ENCODE assay signal across 8 cellular contexts in the genomic region with DNA sequence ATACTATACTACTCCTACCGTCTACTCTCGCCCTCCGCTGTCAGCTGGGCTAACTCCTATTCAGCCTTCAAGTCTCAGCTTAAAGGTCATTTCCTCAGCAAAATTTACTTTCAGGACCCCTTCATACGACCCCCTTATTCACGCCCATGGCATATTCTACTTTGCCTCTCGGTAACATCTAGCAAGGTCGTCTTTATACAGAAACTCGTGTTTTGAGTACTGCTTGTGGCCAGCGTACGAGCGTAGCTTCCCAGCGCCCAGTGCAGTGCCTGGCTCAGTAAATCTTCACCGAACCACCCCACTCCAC. TPM values are rescaled to one million over a fixed set of nuclear protein-coding genes. Genes with fewer than 3 reads are reported as not detected.
A peak's percentile ranks its signal among the peaks of the same experiment; 100 is the strongest.
DNase-seq lines count a peak whose midpoint lies in the region; ATAC-seq, FAIRE-seq and TF ChIP-seq lines count a peak whose summit lies in the region.

No MANE protein-coding gene starts in this region.

- TF ChIP-seq CTCF in adrenal gland (IDR thresholded peaks at IDR 0.05) = no peak
- TF ChIP-seq CTCF in right lobe of liver (IDR thresholded peaks at IDR 0.05) = no peak
- no peak for TF ChIP-seq CTCF in upper lobe of right lung (IDR thresholded peaks at IDR 0.05)

- H3K9me3 ChIP-seq in BLaER1 treated with 17β-estradiol and CSF1 and Interleukin-3, amounts not matched to agents 10 nM and 100 nM (replicated peaks in 1 of 11) = no peaks in the 10 kb centered on the region
- H3K9me3 ChIP-seq in adrenal gland (replicated peaks in 1 of 3) (no peaks in the 10 kb centered on the region), right lobe of liver (no peaks in the 10 kb centered on the region), upper lobe of right lung (no peaks in the 10 kb centered on the region)

- H3K36me3 ChIP-seq in BLaER1 treated with 17β-estradiol and CSF1 and Interleukin-3, amounts not matched to agents 10 nM and 100 nM = peaks cover 38 to 43% (median 41%) of the 10 kb centered on the region in 11 experiments
- H3K36me3 ChIP-seq in adrenal gland (replicated peaks in 1 of 2) (peaks cover 0 to 37% of the 10 kb centered on the region in 2 donors), right lobe of liver (peaks cover 0 to 39% (median 21%) of the 10 kb centered on the region in 4 donors), upper lobe of right lung (peaks cover 37% of the 10 kb centered on the region)

- peaks cover 0 to 21% (median 3%) of the 10 kb centered on the region in 11 experiments; a peak in 5 of 22 replicates for H4K20me1 ChIP-seq in BLaER1 treated with 17β-estradiol and CSF1 and Interleukin-3, amounts not matched to agents 10 nM and 100 nM

- H3K27me3 ChIP-seq in BLaER1 treated with 17β-estradiol and CSF1 and Interleukin-3, amounts not matched to agents 10 nM and 100 nM = no peaks in the 10 kb centered on the region
- H3K27me3 ChIP-seq in adrenal gland (no peaks in the 10 kb centered on the region), right lobe of liver (no peaks in the 10 kb centered on the region), upper lobe of right lung (no peaks in the 10 kb centered on the region)

- DNase-seq in adrenal gland (no peak), right lobe of liver (no peak), upper lobe of right lung (no peak), GF-D8 (lab: John Stamatoyannopoulos, UW) (no peak), NCI-H2227 (lab: John Stamatoyannopoulos, UW; ENCODE audit: unreplicated experiment) (no peak), urothelium cell line (ENCODE audit: low spot score) (no peak)

- FAIRE-seq in urothelium cell line (lab: Jason Lieb, UNC) = no peak

- peak overlapping the region; percentile 80 to 98 (median 90) for H3K4me2 ChIP-seq in BLaER1 treated with 17β-estradiol and CSF1 and Interleukin-3, amounts not matched to agents 10 nM and 100 nM

- intact Hi-C loops in adrenal gland (cut with DNase I) (loop anchor here in 1 of 2 donors (5.0 kb wide), 1 partner anchor 34 kb away; a partner anchor contains a TSS), right lobe of liver (cut with DNase I) (no loop called here), upper lobe of right lung (cut with DNase I) (no loop called here)

- H3K4me1 ChIP-seq in BLaER1 treated with 17β-estradiol and CSF1 and Interleukin-3, amounts not matched to agents 10 nM and 100 nM = peaks cover 19 to 30% (median 29%) of the 10 kb centered on the region in 10 experiments
- H3K4me1 ChIP-seq in adrenal gland (replicated peaks in 1 of 2) = peaks cover 7 to 19% of the 10 kb centered on the region in 2 donors
- peaks cover 0 to 12% (median 8%) of the 10 kb centered on the region in 4 donors for H3K4me1 ChIP-seq in right lobe of liver
- H3K4me1 ChIP-seq in upper lobe of right lung = peaks cover 15% of the 10 kb centered on the region

- ATAC-seq in HG02840 (IDR thresholded peaks at IDR 0.05; ENCODE audit: low FRiP score, unreplicated experiment) (peak; percentile 12), right lobe of liver (peak in 3 of 4 donors; percentile 2 to 16 (median 10)), upper lobe of right lung (no peak)

- H3K4me3 ChIP-seq in BLaER1 treated with 17β-estradiol and CSF1 and Interleukin-3, amounts not matched to agents 10 nM and 100 nM = peak overlapping the region; percentile 86 to 98 (median 93)
- H3K4me3 ChIP-seq in adrenal gland = peak overlapping the region; percentile 76 to 98 (median 86)
- H3K4me3 ChIP-seq in right lobe of liver = peak overlapping the region; percentile 88 to 94 (median 93)
- peak overlapping the region; percentile 99 for H3K4me3 ChIP-seq in upper lobe of right lung

- WGBS in adrenal gland, 4 donors = 1 to 2% (median 1%) methylated on average over 12 to 13 of the region's 13 CpGs
- 2% methylated on average over 13 of the region's 13 CpGs for whole genome bisulfite sequencing in right lobe of liver (ENCODE audit: insufficient coverage, low coverage, low lambda C conversion rate, missing lambda C conversion rate)

- no peak for TF ChIP-seq POLR2A in adrenal gland (IDR thresholded peaks at IDR 0.05)
- TF ChIP-seq POLR2A in right lobe of liver (IDR thresholded peaks at IDR 0.05) = no peak

- H3K9ac ChIP-seq in BLaER1 treated with 17β-estradiol and CSF1 and Interleukin-3, amounts not matched to agents 10 nM and 100 nM = peak overlapping the region; percentile 86 to 92 (median 90)

- peak overlapping the region; percentile 79 to 91 (median 86) for H3K27ac ChIP-seq in BLaER1 treated with 17β-estradiol and CSF1 and Interleukin-3, amounts not matched to agents 10 nM and 100 nM
- H3K27ac ChIP-seq in adrenal gland (peak overlapping the region; percentile 77 to 86 (median 82)), right lobe of liver (peak overlapping the region; percentile 66 to 92 (median 75)), upper lobe of right lung (peak overlapping the region; percentile 89)

RNA-seq across cellular contexts. Expression of a gene that starts 0.5 kb away (rescaled TPM):
- total RNA-seq in adrenal gland (10 to 100 TPM in 7 of 8 donors, 1 to 10 TPM in 1; 9.6 to 21.7 (median 17.1) TPM), right lobe of liver (10 to 100 TPM in 1 of 6 experiments, 1 to 10 TPM in 5; 5.5 to 13.2 (median 7.2) TPM), upper lobe of right lung (20.2 TPM)
- polyA plus RNA-seq in adrenal gland = 10 to 100 TPM; 17.2 to 23.8 (median 22.4) TPM

RNA-seq across cellular contexts. Expression of a gene that starts 0.6 kb away (rescaled TPM):
- total RNA-seq in adrenal gland (1 to 10 TPM in 3 of 8 donors, under 1 TPM in 2, not detected in 3; 0.53 to 3.6 (median 1.1) TPM), right lobe of liver (not detected), upper lobe of right lung (not detected)
- polyA plus RNA-seq in adrenal gland = 1 to 10 TPM in 2 of 3 donors, under 1 TPM in 1; 0.61 to 2.7 (median 1.6) TPM

RNA-seq across cellular contexts. Expression of a gene that starts 34.6 kb away (rescaled TPM):
- total RNA-seq in adrenal gland (10 to 100 TPM; 19.4 to 75.7 (median 49.4) TPM), right lobe of liver (10 to 100 TPM; 34.0 to 48.0 (median 41.7) TPM), upper lobe of right lung (63.1 TPM)
- polyA plus RNA-seq in adrenal gland = 100 to 1,000 TPM in 2 of 3 donors, 10 to 100 TPM in 1; 95.3 to 124 (median 115) TPM
